Comparison of ENCODE assay signal across 21 cellular contexts in genomic region chr1:18229620-18230019, GRCh38.
DNase-seq lines count a peak whose midpoint lies in the region; ATAC-seq and TF ChIP-seq lines count a peak whose summit lies in the region.
"Had no signal": no experiment of that assay in that cellular context is flagged by ENCODE, and none has a peak within 500 bp of the region (broad histone marks: within the 10 kb centered on the region; RNA-seq: fewer than 3 reads in every experiment).

No MANE protein-coding gene starts in this region.

- H3K27ac Mint-ChIP-seq in CD4-positive, alpha-beta T cell = no peak overlapping the region
- H3K27ac Mint-ChIP-seq: CD14-positive monocyte; CD4-positive, alpha-beta memory T cell; GM23338; HFFc6 had no signal

- DNase-seq in NCI-H446 (lab: John Stamatoyannopoulos, UW) = peak; percentile 31 to 52
- no peak for DNase-seq in NCI-H446 treated with DMSO at 0.1 percent for 48 hours (lab: John Stamatoyannopoulos, UW)
- peak; percentile 65 for DNase-seq in G401 (ENCODE audit: low spot score)
- DNase-seq in NCI-H1694 treated with DMSO at 0.1 percent for 48 hours (lab: John Stamatoyannopoulos, UW) = peak; percentile 69
- DNase-seq in CD4-positive, alpha-beta T cell = no peak
- DNase-seq: 8988T; ACHN; AML-193; BE2C; Calu3; CD4-positive, alpha-beta memory T cell; COR-L47; DMS53; DMS79 treated with DMSO at 0.1 percent for 48 hours; HFFc6 had no signal

- H3K27ac ChIP-seq in CD4-positive, alpha-beta T cell (ENCODE audit: low read depth, low read length) = no peak overlapping the region
- H3K27ac ChIP-seq: A549; BLaER1 treated with 17β-estradiol and CSF1 and Interleukin-3, amounts not matched to agents 10 nM and 100 nM had no signal

- in situ Hi-C loops in G401 (cut with HindIII; ENCODE audit: low sequenced_read_pairs) = no loop called here

- intact Hi-C loops in CD4-positive, alpha-beta T cell (cut with DNase I, micrococcal nuclease) = no loop called here

- H3K27me3 Mint-ChIP-seq in CD4-positive, alpha-beta T cell = peaks cover 46% of the 10 kb centered on the region

- no peaks in the 10 kb centered on the region for H3K27me3 ChIP-seq in CD4-positive, alpha-beta T cell (ENCODE audit: control insufficient read depth, insufficient read depth, low read length)
- H3K27me3 ChIP-seq: BE2C had no signal

- no peak for ATAC-seq in CD4-positive, alpha-beta T cell (ENCODE audit: poor library complexity)
- no peak for ATAC-seq in HG02870 (IDR thresholded peaks at IDR 0.05; ENCODE audit: unreplicated experiment)
- ATAC-seq: A549, GM23338 had no signal

- POLR2A ChIA-PET in CD4-positive, alpha-beta T cell (lab: Charles Lee) = no interaction called here

- peaks cover 25% of the 10 kb centered on the region for H3K9me3 ChIP-seq in CD4-positive, alpha-beta T cell (ENCODE audit: control insufficient read depth, low read length)
- H3K9me3 ChIP-seq: A549, BE2C, HAP-1 had no signal

- TF ChIP-seq CTCF in CD4-positive, alpha-beta T cell (IDR thresholded peaks at IDR 0.05) = no peak

- peaks cover 9% of the 10 kb centered on the region for H3K9me3 Mint-ChIP-seq in CD4-positive, alpha-beta T cell

- no peaks in the 10 kb centered on the region for H3K36me3 Mint-ChIP-seq in CD4-positive, alpha-beta T cell (ENCODE audit: low read depth)
- H3K36me3 Mint-ChIP-seq: CD14-positive monocyte had no signal

- no peaks in the 10 kb centered on the region for H3K4me1 Mint-ChIP-seq in CD4-positive, alpha-beta T cell (ENCODE audit: low read depth)
- H3K4me1 Mint-ChIP-seq: CD14-positive monocyte; CD4-positive, alpha-beta memory T cell had no signal

- CTCF ChIA-PET in CD4-positive, alpha-beta T cell (lab: Charles Lee) = no interaction called here

- no peak overlapping the region for H3K4me3 Mint-ChIP-seq in CD4-positive, alpha-beta T cell
- H3K4me3 Mint-ChIP-seq: CD14-positive monocyte; CD4-positive, alpha-beta memory T cell; GM23338; HFFc6 had no signal

Comparison
In these comparisons a context has a peak if more than half of its experiments do, and no peak if none do; other contexts are left out.
1. DNase-seq: peak in NCI-H446 (2 of 2), G401 (single experiment) and NCI-H1694 treated with DMSO at 0.1 percent for 48 hours (single experiment); none in NCI-H446 treated with DMSO at 0.1 percent for 48 hours (single experiment) and CD4-positive, alpha-beta T cell (0 of 10).